Comparison of ENCODE assay signal across 35 cellular contexts in the genomic region with DNA sequence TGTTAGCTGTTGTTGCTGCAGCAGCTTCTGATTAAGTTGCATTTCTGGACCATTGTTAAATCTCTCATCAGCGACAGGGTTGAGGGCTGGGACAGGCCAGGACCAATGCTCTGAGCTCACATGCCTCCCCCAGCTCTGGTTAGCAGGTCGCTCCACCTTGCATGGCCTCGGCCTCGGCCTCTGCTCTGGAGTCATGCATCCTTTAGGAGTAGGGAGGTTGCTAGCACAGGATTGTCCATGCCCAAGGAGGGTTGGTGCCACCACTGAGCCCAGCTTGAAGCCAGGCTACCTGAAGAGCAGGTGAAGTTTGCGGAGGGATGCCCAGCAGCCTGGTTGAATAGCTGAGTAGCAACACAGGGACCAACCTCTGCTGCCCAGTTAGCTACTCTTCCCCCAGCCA. TPM values are rescaled to one million over a fixed set of nuclear protein-coding genes. Genes with fewer than 3 reads are reported as not detected.
"Had no signal": no experiment of that assay in that cellular context is flagged by ENCODE, and none has a peak within 500 bp of the region (broad histone marks: within the 10 kb centered on the region; RNA-seq: fewer than 3 reads in every experiment).

No MANE protein-coding gene starts in this region.

- H3K27me3 ChIP-seq: adrenal gland, body of pancreas, esophagus squamous epithelium had no signal

- H3K9me3 ChIP-seq: adrenal gland, body of pancreas, esophagus squamous epithelium had no signal

- H3K4me1 ChIP-seq: adrenal gland, body of pancreas, esophagus squamous epithelium had no signal

- H3K9me3 Mint-ChIP-seq: activated CD4-positive, alpha-beta memory T cell treated with anti-CD3 and anti-CD28 coated beads for 36 hours; activated CD4-positive, alpha-beta T cell treated with anti-CD3 and anti-CD28 coated beads, Interleukin-2, amount 10 ng/mL, durations not matched to agents 24 days and 14 days; activated naive CD4-positive, alpha-beta T cell treated with anti-CD3 and anti-CD28 coated beads for 36 hours; activated naive CD4-positive, alpha-beta T cell treated with anti-CD3 and anti-CD28 coated beads, Interleukin-2, amount 50 U/mL, for 24 hours; activated naive CD8-positive, alpha-beta T cell treated with anti-CD3 and anti-CD28 coated beads for 36 hours; activated naive CD8-positive, alpha-beta T cell treated with anti-CD3 and anti-CD28 coated beads, Interleukin-2, amount 50 U/mL, for 24 hours; activated T-helper 1 cell treated with anti-CD3 and anti-CD28 coated beads, Interleukin-12 subunit alpha, Interleukin-12 subunit beta, Interleukin-2, Interleukin-4 antibody, amounts not matched to agents 30 ng/mL and 10 ng/mL and 1 ng/mL, durations not matched to agents 14 hours and 24 hours and 36 hours; activated T-helper 2 cell treated with anti-CD3 and anti-CD28 coated beads, Interferon-gamma antibody, Interleukin-2, Interleukin-4, amounts not matched to agents 10 μg/mL and 5 μg/mL and 100 μg/mL, durations not matched to agents 14 hours and 24 hours and 36 hours had no signal

- H3K27ac ChIP-seq: adrenal gland, body of pancreas, epithelial cell of prostate, esophagus squamous epithelium had no signal

- FAIRE-seq: colon, endometrium, endothelial cell of umbilical vein had no signal

- H3K27ac Mint-ChIP-seq: activated CD4-positive, alpha-beta memory T cell treated with anti-CD3 and anti-CD28 coated beads for 36 hours; activated CD4-positive, alpha-beta T cell treated with anti-CD3 and anti-CD28 coated beads for 36 hours; activated CD4-positive, alpha-beta T cell treated with anti-CD3 and anti-CD28 coated beads, Interleukin-2, amount 10 ng/mL, durations not matched to agents 24 days and 14 days; activated CD8-positive, alpha-beta memory T cell treated with anti-CD3 and anti-CD28 coated beads, Interleukin-2, amount 10 ng/mL, durations not matched to agents 7 days and 5 days; activated CD8-positive, alpha-beta T cell treated with anti-CD3 and anti-CD28 coated beads, Interleukin-2, amount 10 ng/mL, durations not matched to agents 7 days and 5 days; activated naive CD4-positive, alpha-beta T cell treated with anti-CD3 and anti-CD28 coated beads for 36 hours; activated naive CD4-positive, alpha-beta T cell treated with anti-CD3 and anti-CD28 coated beads, Interleukin-2, amount 50 U/mL, for 24 hours; activated naive CD8-positive, alpha-beta T cell treated with anti-CD3 and anti-CD28 coated beads for 36 hours; activated naive CD8-positive, alpha-beta T cell treated with anti-CD3 and anti-CD28 coated beads, Interleukin-2, amount 50 U/mL, for 24 hours; activated T-helper 1 cell treated with anti-CD3 and anti-CD28 coated beads, Interleukin-12 subunit alpha, Interleukin-12 subunit beta, Interleukin-2, Interleukin-4 antibody, amounts not matched to agents 30 ng/mL and 10 ng/mL and 1 ng/mL, durations not matched to agents 14 hours and 24 hours and 36 hours; activated T-helper 2 cell treated with anti-CD3 and anti-CD28 coated beads, Interferon-gamma antibody, Interleukin-2, Interleukin-4, amounts not matched to agents 10 μg/mL and 5 μg/mL and 100 μg/mL, durations not matched to agents 14 hours and 24 hours and 36 hours had no signal

- H3K4me3 Mint-ChIP-seq: activated CD4-positive, alpha-beta memory T cell treated with anti-CD3 and anti-CD28 coated beads for 36 hours; activated CD4-positive, alpha-beta T cell treated with anti-CD3 and anti-CD28 coated beads for 36 hours; activated CD4-positive, alpha-beta T cell treated with anti-CD3 and anti-CD28 coated beads, Interleukin-2, amount 10 ng/mL, durations not matched to agents 24 days and 14 days; activated CD8-positive, alpha-beta memory T cell treated with anti-CD3 and anti-CD28 coated beads, Interleukin-2, amount 10 ng/mL, durations not matched to agents 7 days and 5 days; activated CD8-positive, alpha-beta T cell treated with anti-CD3 and anti-CD28 coated beads, Interleukin-2, amount 10 ng/mL, durations not matched to agents 7 days and 5 days; activated naive CD4-positive, alpha-beta T cell treated with anti-CD3 and anti-CD28 coated beads for 36 hours; activated naive CD4-positive, alpha-beta T cell treated with anti-CD3 and anti-CD28 coated beads, Interleukin-2, amount 50 U/mL, for 24 hours; activated naive CD8-positive, alpha-beta T cell treated with anti-CD3 and anti-CD28 coated beads for 36 hours; activated naive CD8-positive, alpha-beta T cell treated with anti-CD3 and anti-CD28 coated beads, Interleukin-2, amount 50 U/mL, for 24 hours; activated T-helper 1 cell treated with anti-CD3 and anti-CD28 coated beads, Interleukin-12 subunit alpha, Interleukin-12 subunit beta, Interleukin-2, Interleukin-4 antibody, amounts not matched to agents 30 ng/mL and 10 ng/mL and 1 ng/mL, durations not matched to agents 14 hours and 24 hours and 36 hours had no signal

- H3K4me3 ChIP-seq: adrenal gland, body of pancreas, esophagus squamous epithelium had no signal

- DNase-seq: activated CD4-positive, alpha-beta memory T cell treated with anti-CD3 and anti-CD28 coated beads for 36 hours; activated CD4-positive, alpha-beta T cell treated with anti-CD3 and anti-CD28 coated beads for 36 hours; activated CD4-positive, alpha-beta T cell treated with anti-CD3 and anti-CD28 coated beads, Interleukin-2, amount 10 ng/mL, durations not matched to agents 24 days and 14 days; activated CD4-positive, CD25-positive, alpha-beta regulatory T cell; activated CD4-positive, CD25-positive, alpha-beta regulatory T cell treated with anti-CD3 and anti-CD28 coated beads, Interleukin-2, amount 50 U/mL, for 72 hours; activated CD8-positive, alpha-beta memory T cell treated with anti-CD3 and anti-CD28 coated beads, Interleukin-2, amount 10 ng/mL, durations not matched to agents 7 days and 5 days; activated CD8-positive, alpha-beta memory T cell treated with anti-CD3 and anti-CD28 coated beads, Interleukin-2, amount 50 U/mL, for 4 hours; activated CD8-positive, alpha-beta T cell treated with anti-CD3 and anti-CD28 coated beads, Interleukin-2, amount 10 ng/mL, durations not matched to agents 7 days and 5 days; activated effector memory CD4-positive, alpha-beta T cell treated with anti-CD3 and anti-CD28 coated beads, Interleukin-2, amount 50 U/mL, for 16 hours; activated naive CD4-positive, alpha-beta T cell treated with anti-CD3 and anti-CD28 coated beads for 36 hours; activated naive CD8-positive, alpha-beta T cell treated with anti-CD3 and anti-CD28 coated beads for 36 hours; activated naive CD8-positive, alpha-beta T cell treated with anti-CD3 and anti-CD28 coated beads, Interleukin-2, amount 50 U/mL, for 24 hours; activated T-cell treated with anti-CD3 and anti-CD28 coated beads, Interleukin-2, amount 50 U/mL, for 1 hour; activated T-cell treated with anti-CD3 and anti-CD28 coated beads, Interleukin-2, amount 50 U/mL, for 48 hours; adrenal gland; amygdala; aorta; body of pancreas; caudate nucleus; cortex of kidney; dermis blood vessel endothelial cell; effector CD8-positive, alpha-beta T cell; esophagus squamous epithelium; foreskin melanocyte; T-helper 2 cell had no signal

- H3K4me1 Mint-ChIP-seq: activated CD4-positive, alpha-beta T cell treated with anti-CD3 and anti-CD28 coated beads for 36 hours; activated CD4-positive, alpha-beta T cell treated with anti-CD3 and anti-CD28 coated beads, Interleukin-2, amount 10 ng/mL, durations not matched to agents 24 days and 14 days; activated CD8-positive, alpha-beta memory T cell treated with anti-CD3 and anti-CD28 coated beads, Interleukin-2, amount 10 ng/mL, durations not matched to agents 7 days and 5 days; activated naive CD4-positive, alpha-beta T cell treated with anti-CD3 and anti-CD28 coated beads, Interleukin-2, amount 50 U/mL, for 24 hours; activated naive CD8-positive, alpha-beta T cell treated with anti-CD3 and anti-CD28 coated beads for 36 hours; activated naive CD8-positive, alpha-beta T cell treated with anti-CD3 and anti-CD28 coated beads, Interleukin-2, amount 50 U/mL, for 24 hours had no signal

- ATAC-seq: activated CD4-positive, alpha-beta T cell treated with anti-CD3 and anti-CD28 coated beads for 36 hours; activated CD8-positive, alpha-beta memory T cell treated with anti-CD3 and anti-CD28 coated beads, Interleukin-2, amount 10 ng/mL, durations not matched to agents 7 days and 5 days; activated CD8-positive, alpha-beta T cell treated with anti-CD3 and anti-CD28 coated beads, Interleukin-2, amount 10 ng/mL, durations not matched to agents 7 days and 5 days; activated naive CD8-positive, alpha-beta T cell treated with anti-CD3 and anti-CD28 coated beads, Interleukin-2, amount 50 U/mL, for 24 hours; body of pancreas had no signal

- H3K27me3 Mint-ChIP-seq: activated CD4-positive, alpha-beta memory T cell treated with anti-CD3 and anti-CD28 coated beads for 36 hours; activated CD4-positive, alpha-beta T cell treated with anti-CD3 and anti-CD28 coated beads for 36 hours; activated CD4-positive, alpha-beta T cell treated with anti-CD3 and anti-CD28 coated beads, Interleukin-2, amount 10 ng/mL, durations not matched to agents 24 days and 14 days; activated CD8-positive, alpha-beta memory T cell treated with anti-CD3 and anti-CD28 coated beads, Interleukin-2, amount 10 ng/mL, durations not matched to agents 7 days and 5 days; activated naive CD4-positive, alpha-beta T cell treated with anti-CD3 and anti-CD28 coated beads, Interleukin-2, amount 50 U/mL, for 24 hours; activated naive CD8-positive, alpha-beta T cell treated with anti-CD3 and anti-CD28 coated beads for 36 hours; activated naive CD8-positive, alpha-beta T cell treated with anti-CD3 and anti-CD28 coated beads, Interleukin-2, amount 50 U/mL, for 24 hours had no signal

RNA-seq across cellular contexts. Expression of gene CPNE9, which starts 11.2 kb away (rescaled TPM):
- total RNA-seq: activated CD4-positive, alpha-beta memory T cell treated with anti-CD3 and anti-CD28 coated beads for 36 hours; activated CD4-positive, alpha-beta T cell treated with anti-CD3 and anti-CD28 coated beads, Interleukin-2, amount 10 ng/mL, durations not matched to agents 24 days and 14 days; activated CD8-positive, alpha-beta memory T cell treated with anti-CD3 and anti-CD28 coated beads, Interleukin-2, amount 10 ng/mL, durations not matched to agents 7 days and 5 days; activated CD8-positive, alpha-beta T cell treated with anti-CD3 and anti-CD28 coated beads, Interleukin-2, amount 10 ng/mL, durations not matched to agents 7 days and 5 days; activated naive CD4-positive, alpha-beta T cell treated with anti-CD3 and anti-CD28 coated beads for 36 hours; activated naive CD8-positive, alpha-beta T cell treated with anti-CD3 and anti-CD28 coated beads for 36 hours; activated T-helper 1 cell treated with anti-CD3 and anti-CD28 coated beads, Interleukin-12 subunit alpha, Interleukin-12 subunit beta, Interleukin-2, Interleukin-4 antibody, amounts not matched to agents 30 ng/mL and 10 ng/mL and 1 ng/mL, durations not matched to agents 14 hours and 24 hours and 36 hours; aorta; body of pancreas; chondrocyte; dermis blood vessel endothelial cell; endothelial cell of umbilical vein; esophagus squamous epithelium; fibroblast of villous mesenchyme had no signal
- polyA plus RNA-seq: aorta, endothelial cell of umbilical vein, fibroblast of lung had no signal
